In genomic region chr5:2017540-2018389, GRCh38 we compare ENCODE assay signal across 8 cellular contexts.
DNase-seq lines count a peak whose midpoint lies in the region; ATAC-seq and TF ChIP-seq lines count a peak whose summit lies in the region.

No MANE protein-coding gene starts in this region.

- POLR2A ChIA-PET in PC-3 (lab: Charles Lee; ENCODE audit: unreplicated experiment) = no interaction called here

- no peak for DNase-seq in AG09309 (ENCODE audit: low read depth)
- DNase-seq in GM13977 (ENCODE audit: low spot score) = peak; percentile 63
- DNase-seq in PC-3 = peak; percentile 52
- DNase-seq in fibroblast of the aortic adventitia (ENCODE audit: low read depth) = peak; percentile 23
- no peak for DNase-seq in HK-2 (ENCODE audit: unreplicated experiment)
- no peak for DNase-seq in globus pallidus (ENCODE audit: low spot score)
- no peak for DNase-seq in stimulated activated naive CD4-positive, alpha-beta T cell treated with Interleukin-2 at 50 U/mL for 16 hours (lab: John Stamatoyannopoulos, UW)

- H3K79me2 ChIP-seq in PC-3 (ENCODE audit: low read length) = no peaks in the 10 kb centered on the region

- intact Hi-C loops in PC-3 (cut with micrococcal nuclease) = loop anchor here (2.0 kb wide), 1 partner anchor 255 kb away; no protein-coding TSS in a partner anchor

- peak; percentile 47 for TF ChIP-seq CTCF in AG09309 (IDR thresholded peaks at IDR 0.05; ENCODE audit: control insufficient read depth, insufficient read depth, low read depth, low read length, missing control alignments)
- TF ChIP-seq CTCF in GM13977 (IDR thresholded peaks at IDR 0.05; ENCODE audit: extremely low read depth, insufficient read depth, missing control alignments) = peak; percentile 64
- peak; percentile 57 for TF ChIP-seq CTCF in PC-3 (conservative IDR thresholded peaks at IDR 0.05; ENCODE audit: low read depth, low read length)
- TF ChIP-seq CTCF in fibroblast of the aortic adventitia (IDR thresholded peaks at IDR 0.05; ENCODE audit: insufficient read depth, low read length) = peak; percentile 49

- H3K4me2 ChIP-seq in PC-3 (ENCODE audit: low read length) = no peak overlapping the region

- H3K27me3 ChIP-seq in PC-3 (ENCODE audit: low read length) = peaks cover 45% of the 10 kb centered on the region

- H2AFZ ChIP-seq in PC-3 (ENCODE audit: low read length) = no peak overlapping the region

- no peak overlapping the region for H3K27ac ChIP-seq in PC-3 (ENCODE audit: low read length)

- no TSS peak for BruUV-seq in PC-3 (replicated peaks; lab: Mats Ljungman, UMichigan)

- H3K36me3 ChIP-seq in PC-3 (ENCODE audit: low read depth, low read length) = no peaks in the 10 kb centered on the region

- no peaks in the 10 kb centered on the region for H3K9me3 ChIP-seq in PC-3 (ENCODE audit: low read length)

- H3K9ac ChIP-seq in PC-3 (ENCODE audit: low read length) = no peak overlapping the region

- no peaks in the 10 kb centered on the region for H3F3A ChIP-seq in PC-3 (ENCODE audit: low read length, unreplicated experiment)

- ATAC-seq in PC-3 (no peak), GM18519 (IDR thresholded peaks at IDR 0.05; ENCODE audit: low FRiP score, unreplicated experiment) (no peak)

- in situ Hi-C loops in GM13977 (cut with MboI; ENCODE audit: low pct_unique_long_range_greater_than_20kb, low sequenced_read_pairs, unreplicated experiment) = loop anchor here (25.0 kb wide), 1 partner anchor 255 kb away; no protein-coding TSS in a partner anchor

- no peaks in the 10 kb centered on the region for H3K4me1 ChIP-seq in PC-3 (ENCODE audit: insufficient read depth, low read length)

- CTCF ChIA-PET in PC-3 (lab: Charles Lee) = no interaction called here

- no peaks in the 10 kb centered on the region for H3K9me2 ChIP-seq in PC-3 (replicated peaks; ENCODE audit: low read length)

- H4K20me1 ChIP-seq in PC-3 (ENCODE audit: low read length) = no peaks in the 10 kb centered on the region

- H3K4me3 ChIP-seq in AG09309 (ENCODE audit: control insufficient read depth, low read depth, low read length) = no peak overlapping the region
- H3K4me3 ChIP-seq in PC-3 (ENCODE audit: low read length) = no peak overlapping the region
- H3K4me3 ChIP-seq in fibroblast of the aortic adventitia (ENCODE audit: low read depth, low read length) = no peak overlapping the region

Comparison
In these comparisons a context has a peak if more than half of its experiments do, and no peak if none do; other contexts are left out.
1. DNase-seq: peak in GM13977 (single experiment), PC-3 (single experiment) and fibroblast of the aortic adventitia (single experiment); none in AG09309 (single experiment), HK-2 (single experiment), globus pallidus (single experiment) and stimulated activated naive CD4-positive, alpha-beta T cell treated with Interleukin-2 at 50 U/mL for 16 hours (single experiment).
2. Peak in every context shown above with its lines, with median percentiles within 50 percentile points of each other: CTCF ChIP-seq.